18 cellular contexts compared by ENCODE assay signal in the genomic region with DNA sequence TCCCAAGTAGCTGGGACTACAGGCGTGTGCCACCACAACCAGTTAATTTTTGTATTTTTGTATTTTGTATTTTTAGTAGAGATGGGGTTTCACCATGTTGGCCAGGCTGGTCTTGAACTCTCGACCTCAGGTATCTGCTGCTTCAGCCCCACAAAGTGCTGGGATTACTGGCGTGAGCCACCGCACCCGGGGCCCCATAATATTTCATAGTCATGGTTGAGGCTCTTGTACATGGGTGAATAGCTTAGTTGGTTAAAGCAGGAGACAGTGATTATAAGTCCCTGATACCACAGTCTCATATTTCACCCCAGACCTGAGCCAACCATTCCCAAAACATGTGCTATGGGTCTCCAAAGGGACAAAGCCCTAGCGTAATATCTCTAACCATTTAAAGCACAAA. TPM values are rescaled to one million over a fixed set of nuclear protein-coding genes. Genes with fewer than 3 reads are reported as not detected.
DNase-seq lines count a peak whose midpoint lies in the region; ATAC-seq and TF ChIP-seq lines count a peak whose summit lies in the region.
"Had no signal": no experiment of that assay in that cellular context is flagged by ENCODE, and none has a peak within 500 bp of the region (broad histone marks: within the 10 kb centered on the region; RNA-seq: fewer than 3 reads in every experiment).

No MANE protein-coding gene starts in this region.

- 92 to 96% methylated on average over 6 of the region's 6 CpGs for WGBS in tibial nerve, 2 donors

- no peak for TF ChIP-seq POLR2A in tibial nerve (IDR thresholded peaks at IDR 0.05)

- intact Hi-C loops in Panc1 (cut with micrococcal nuclease; ENCODE audit: unreplicated experiment), result no loop called here

- TF ChIP-seq CTCF in Panc1 (IDR thresholded peaks at IDR 0.05), result no peak
- no peak for TF ChIP-seq CTCF in coronary artery (IDR thresholded peaks at IDR 0.05)
- TF ChIP-seq CTCF in tibial nerve (IDR thresholded peaks at IDR 0.05), result no peak

- DNase-seq in Panc1 (ENCODE audit: low read depth, low spot score) (no peak), coronary artery (ENCODE audit: low spot score) (no peak), tibial nerve (ENCODE audit: low spot score in 2 of 2) (no peak), HuH-7.5 (ENCODE audit: low spot score) (no peak)
- DNase-seq in stimulated activated CD4-positive, alpha-beta T cell treated with anti-CD3 and anti-CD28 coated beads, Interleukin-4, amount 100 ng/mL, for 1 hour, result no peak
- DNase-seq: activated CD4-positive, alpha-beta T cell treated with anti-CD3 and anti-CD28 coated beads, Interleukin-2, amount 10 ng/mL, durations not matched to agents 7 days and 5 days; activated CD8-positive, alpha-beta memory T cell treated with anti-CD3 and anti-CD28 coated beads, Interleukin-2, amount 50 U/mL, for 4 hours; activated effector memory CD4-positive, alpha-beta T cell treated with Interleukin-2 at 50 U/mL for 16 hours; kidney glomerular epithelial cell; NCI-H2081 treated with DMSO at 0.1 percent for 48 hours; NCI-H524 treated with DMSO at 0.1 percent for 48 hours; posterior cingulate gyrus; SHP77 treated with DMSO at 0.1 percent for 48 hours; small intestine; stimulated activated CD4-positive, alpha-beta T cell treated with anti-CD3 and anti-CD28 coated beads, Interleukin-4, amount 100 ng/mL, for 4 hours; T-cell had no signal

- no peak overlapping the region for H3K9ac ChIP-seq in muscle layer of colon (ENCODE audit: low read length)

- in situ Hi-C loops in Panc1 (cut with HindIII; ENCODE audit: low pct_unique_long_range_greater_than_20kb, low sequenced_read_pairs), result no loop called here

- H3K27ac ChIP-seq in Panc1 (ENCODE audit: low read length) (peak overlapping the region; percentile 100), coronary artery (peak overlapping the region; percentile 63 to 84), muscle layer of colon (ENCODE audit: low read depth, low read length) (peak overlapping the region; percentile 22), tibial nerve (peak overlapping the region; percentile 36 to 88 (median 73))

- H3K27me3 ChIP-seq in Panc1 (ENCODE audit: control insufficient read depth, insufficient read depth, low read length), result no peaks in the 10 kb centered on the region
- H3K27me3 ChIP-seq in muscle layer of colon (ENCODE audit: control insufficient read depth in 1 of 2, insufficient read depth in 2 of 2, low read length in 2 of 2), result no peaks in the 10 kb centered on the region
- H3K27me3 ChIP-seq in tibial nerve, result no peaks in the 10 kb centered on the region

- H3K36me3 ChIP-seq in Panc1 (ENCODE audit: control insufficient read depth, insufficient read depth, low read length), result peaks cover 4% of the 10 kb centered on the region; the same call in 1 of the 2 replicates
- H3K36me3 ChIP-seq in muscle layer of colon (ENCODE audit: insufficient read depth, low read length), result no peaks in the 10 kb centered on the region
- no peaks in the 10 kb centered on the region for H3K36me3 ChIP-seq in tibial nerve

- H3K4me1 ChIP-seq in Panc1 (ENCODE audit: control insufficient read depth, insufficient read depth, low read length) (peaks cover 85% of the 10 kb centered on the region), muscle layer of colon (ENCODE audit: insufficient read depth, low read length) (peaks cover 63% of the 10 kb centered on the region), tibial nerve (peaks cover 4 to 88% (median 62%) of the 10 kb centered on the region in 4 donors)

- no peaks in the 10 kb centered on the region for H3K9me3 ChIP-seq in Panc1 (ENCODE audit: control insufficient read depth, insufficient read depth, low read depth, low read length)
- no peaks in the 10 kb centered on the region for H3K9me3 ChIP-seq in muscle layer of colon (ENCODE audit: low read length)
- no peaks in the 10 kb centered on the region for H3K9me3 ChIP-seq in tibial nerve

- POLR2A ChIA-PET in Panc1 (lab: Charles Lee), result interaction anchor here (1.4 kb wide), 1 partner anchor 26 kb away, joined by 3 read pairs; a partner anchor contains a TSS

- no peak for ATAC-seq in Panc1
- ATAC-seq in GM21576 (IDR thresholded peaks at IDR 0.05; ENCODE audit: unreplicated experiment), result no peak
- ATAC-seq: T-cell had no signal

- CTCF ChIA-PET in Panc1 (lab: Charles Lee), result no interaction called here

- H3K4me3 ChIP-seq in Panc1 (ENCODE audit: low read depth in 2 of 2, low read length in 2 of 2) (no peak overlapping the region), coronary artery (no peak overlapping the region), muscle layer of colon (ENCODE audit: low read depth in 1 of 2, low read length in 2 of 2) (no peak overlapping the region), tibial nerve (no peak overlapping the region)

- no peak for TF ChIP-seq EP300 in tibial nerve (IDR thresholded peaks at IDR 0.05)

- no TSS peak for BruUV-seq in Panc1 (replicated peaks; lab: Mats Ljungman, UMichigan)

RNA-seq across cellular contexts. Expression of a gene that starts 26.1 kb away (rescaled TPM):
- total RNA-seq in Panc1 (2021; ENCODE audit: unreplicated experiment), result 103 TPM
- 42.3 TPM for polyA plus RNA-seq in Panc1 (2012; ENCODE audit: insufficient read length)
- 100 to 1,000 TPM in 2 of 4 donors, 10 to 100 TPM in 2; 87.9 to 126 (median 95.5) TPM for total RNA-seq in tibial nerve

Comparison
In these comparisons a context has a peak if more than half of its experiments do, and no peak if none do; other contexts are left out.
1. H3K27ac ChIP-seq: peak in every context shown above with its lines; median percentile 100 in Panc1; 74 in coronary artery; 73 in tibial nerve; 22 in muscle layer of colon.